Comparison of ENCODE assay signal across 18 cellular contexts in genomic region chr10:30810416-30810815, GRCh38.
"Had no signal": no experiment of that assay in that cellular context is flagged by ENCODE, and none has a peak within 500 bp of the region (broad histone marks: within the 10 kb centered on the region; RNA-seq: fewer than 3 reads in every experiment).

No MANE protein-coding gene starts in this region.

- H3K9ac ChIP-seq: parathyroid adenoma had no signal

- H3K36me3 ChIP-seq: gastrocnemius medialis, right atrium auricular region, suprapubic skin had no signal

- H3K4me3 Mint-ChIP-seq: memory B cell; nephron; stimulated activated naive B cell treated with anti-CD40 and anti-IgM and Interleukin-4, amounts not matched to agents 10 μg/mL and 1 μg/mL and 100 μg/mL, for 72 hours; stimulated activated naive CD8-positive, alpha-beta T cell treated with anti-CD3 and anti-CD28 coated beads, Interleukin-15, Interleukin-2, amounts not matched to agents 100 ng/mL and 50 ng/mL, for 24 hours had no signal

- H3K9me3 Mint-ChIP-seq: memory B cell; naive B cell; nephron; stimulated activated naive B cell treated with anti-CD40 and anti-IgM and Interleukin-4, amounts not matched to agents 10 μg/mL and 1 μg/mL and 100 μg/mL, for 72 hours; stimulated activated naive CD8-positive, alpha-beta T cell treated with anti-CD3 and anti-CD28 coated beads, Interleukin-15, Interleukin-2, amounts not matched to agents 100 ng/mL and 50 ng/mL, for 24 hours had no signal

- H3K4me3 ChIP-seq: dorsolateral prefrontal cortex, gastrocnemius medialis, lung, right atrium auricular region, suprapubic skin had no signal

- H3K4me1 ChIP-seq: parathyroid adenoma had no signal

- H3K9me3 ChIP-seq: gastrocnemius medialis, right atrium auricular region, suprapubic skin had no signal

- H3K27me3 Mint-ChIP-seq: stimulated activated naive CD8-positive, alpha-beta T cell treated with anti-CD3 and anti-CD28 coated beads, Interleukin-15, Interleukin-2, amounts not matched to agents 100 ng/mL and 50 ng/mL, for 24 hours had no signal

- H3K27me3 ChIP-seq: dorsolateral prefrontal cortex, gastrocnemius medialis, right atrium auricular region, suprapubic skin had no signal

- H3K4me1 Mint-ChIP-seq: memory B cell, naive B cell had no signal

- H3K27ac Mint-ChIP-seq: memory B cell; progenitor cell of endocrine pancreas; stimulated activated naive B cell treated with anti-CD40 and anti-IgM and Interleukin-4, amounts not matched to agents 10 μg/mL and 1 μg/mL and 100 μg/mL, for 72 hours; stimulated activated naive CD8-positive, alpha-beta T cell treated with anti-CD3 and anti-CD28 coated beads, Interleukin-15, Interleukin-2, amounts not matched to agents 100 ng/mL and 50 ng/mL, for 24 hours had no signal

- H3K27ac ChIP-seq: gastrocnemius medialis, parathyroid adenoma had no signal

- H3K36me3 Mint-ChIP-seq: memory B cell; naive B cell; stimulated activated naive B cell treated with anti-CD40 and anti-IgM and Interleukin-4, amounts not matched to agents 10 μg/mL and 1 μg/mL and 100 μg/mL, for 72 hours had no signal

- DNase-seq: central memory CD4-positive, alpha-beta T cell; dorsolateral prefrontal cortex; effector CD4-positive, alpha-beta T cell; foreskin fibroblast; gastrocnemius medialis; head of caudate nucleus; left ventricle myocardium superior; naive B cell; stimulated activated naive B cell treated with anti-CD40 and anti-IgM and Interleukin-4, amounts not matched to agents 10 μg/mL and 1 μg/mL and 100 μg/mL, for 72 hours; trophoblast cell had no signal
